Comparison of ENCODE assay signal across 22 cellular contexts in the genomic region with DNA sequence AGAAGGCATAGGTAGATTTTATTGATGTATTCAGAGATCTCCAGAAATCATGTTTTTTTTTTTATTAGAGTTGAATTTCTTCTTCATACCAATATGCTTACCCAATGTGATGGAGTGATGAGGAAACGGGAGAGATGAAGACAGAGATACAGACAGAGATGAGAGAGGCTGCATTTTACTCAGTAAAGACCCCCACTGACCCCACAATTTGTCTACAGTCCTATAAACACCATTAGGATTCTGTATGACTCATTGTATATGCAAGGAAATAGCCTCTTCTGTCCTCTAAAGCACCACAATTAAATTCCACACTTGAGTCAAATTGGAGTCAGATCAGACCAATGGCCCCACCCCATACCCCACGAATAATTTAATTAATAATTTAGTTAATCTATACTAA. TPM values are rescaled to one million over a fixed set of nuclear protein-coding genes. Genes with fewer than 3 reads are reported as not detected.
DNase-seq lines count a peak whose midpoint lies in the region; ATAC-seq and TF ChIP-seq lines count a peak whose summit lies in the region.
"Had no signal": no experiment of that assay in that cellular context is flagged by ENCODE, and none has a peak within 500 bp of the region (broad histone marks: within the 10 kb centered on the region; RNA-seq: fewer than 3 reads in every experiment).

No MANE protein-coding gene starts in this region.

- H2AFZ ChIP-seq in IMR-90 (replicated peaks; ENCODE audit: low read length, poor library complexity): no peak overlapping the region
- H2AFZ ChIP-seq: GM23338, PC-9 had no signal

- H3K9me3 Mint-ChIP-seq in activated naive CD4-positive, alpha-beta T cell treated with anti-CD3 and anti-CD28 coated beads, Interleukin-2, amount 50 U/mL, for 24 hours: no peaks in the 10 kb centered on the region
- H3K9me3 Mint-ChIP-seq in activated naive CD4-positive, alpha-beta T cell treated with anti-CD3 and anti-CD28 coated beads, Interleukin-2, amount 10 ng/mL, durations not matched to agents 7 days and 5 days: no peaks in the 10 kb centered on the region
- no peaks in the 10 kb centered on the region for H3K9me3 Mint-ChIP-seq in effector memory CD8-positive, alpha-beta T cell
- no peaks in the 10 kb centered on the region for H3K9me3 Mint-ChIP-seq in stimulated activated memory B cell treated with anti-CD40 and anti-IgM and Interleukin-4, amounts not matched to agents 10 μg/mL and 1 μg/mL and 100 μg/mL, for 72 hours
- H3K9me3 Mint-ChIP-seq: GM23338 had no signal

- peaks cover 23% of the 10 kb centered on the region for H3K9me1 ChIP-seq in IMR-90 (ENCODE audit: insufficient read depth, low read length)

- H3K4me2 ChIP-seq in IMR-90 (ENCODE audit: low read depth, low read length): no peak overlapping the region; the same call in 1 of the 2 replicates
- H3K4me2 ChIP-seq: BLaER1, GM23338, PC-9 had no signal

- peak overlapping the region; percentile 25 for H3K27ac Mint-ChIP-seq in activated naive CD4-positive, alpha-beta T cell treated with anti-CD3 and anti-CD28 coated beads, Interleukin-2, amount 50 U/mL, for 24 hours
- H3K27ac Mint-ChIP-seq in activated naive CD4-positive, alpha-beta T cell treated with anti-CD3 and anti-CD28 coated beads, Interleukin-2, amount 10 ng/mL, durations not matched to agents 7 days and 5 days: no peak overlapping the region
- peak overlapping the region; percentile 79 to 92 for H3K27ac Mint-ChIP-seq in effector memory CD8-positive, alpha-beta T cell
- peak overlapping the region; percentile 17 for H3K27ac Mint-ChIP-seq in stimulated activated memory B cell treated with anti-CD40 and anti-IgM and Interleukin-4, amounts not matched to agents 10 μg/mL and 1 μg/mL and 100 μg/mL, for 72 hours
- H3K27ac Mint-ChIP-seq: GM23338 had no signal

- H3K4ac ChIP-seq in IMR-90 (ENCODE audit: low read depth, low read length): peak overlapping the region; percentile 95; the same call in 1 of the 2 replicates

- no peak for TF ChIP-seq RAD21 in IMR-90 (IDR thresholded peaks at IDR 0.05; ENCODE audit: low read length)

- peak; percentile 84 for ATAC-seq in IMR-90 (ENCODE audit: low read depth)
- ATAC-seq in effector memory CD8-positive, alpha-beta T cell (replicated peaks): no peak
- ATAC-seq in stimulated activated memory B cell treated with anti-CD40 and anti-IgM and Interleukin-4, amounts not matched to agents 10 μg/mL and 1 μg/mL and 100 μg/mL, for 72 hours: no peak
- ATAC-seq: body of pancreas, GM23338, left lung had no signal

- peaks cover 0 to 17% of the 10 kb centered on the region in 2 experiments; a peak in 2 of 4 replicates for H3K79me1 ChIP-seq in IMR-90 (ENCODE audit: low read depth in 1 of 2, low read length in 2 of 2)

- H3K4me3 Mint-ChIP-seq in activated naive CD4-positive, alpha-beta T cell treated with anti-CD3 and anti-CD28 coated beads, Interleukin-2, amount 50 U/mL, for 24 hours: peak overlapping the region; percentile 45
- no peak overlapping the region for H3K4me3 Mint-ChIP-seq in activated naive CD4-positive, alpha-beta T cell treated with anti-CD3 and anti-CD28 coated beads, Interleukin-2, amount 10 ng/mL, durations not matched to agents 7 days and 5 days
- H3K4me3 Mint-ChIP-seq in effector memory CD8-positive, alpha-beta T cell: peak overlapping the region; percentile 20 to 53
- H3K4me3 Mint-ChIP-seq in stimulated activated memory B cell treated with anti-CD40 and anti-IgM and Interleukin-4, amounts not matched to agents 10 μg/mL and 1 μg/mL and 100 μg/mL, for 72 hours: no peak overlapping the region
- H3K4me3 Mint-ChIP-seq: GM23338 had no signal

- H3K36me3 ChIP-seq in IMR-90 (ENCODE audit: control insufficient read depth, insufficient read depth, low read length): no peaks in the 10 kb centered on the region
- H3K36me3 ChIP-seq: left lung, vagina had no signal

- peak overlapping the region; percentile 92; the same call in 1 of the 2 replicates for H2BK120ac ChIP-seq in IMR-90 (ENCODE audit: low read depth, low read length)

- H3K27ac ChIP-seq in IMR-90 (ENCODE audit: insufficient read depth, low read length): no peak overlapping the region
- H3K27ac ChIP-seq: BLaER1, body of pancreas, left lung, PC-9, testis, vagina had no signal

- peaks cover 96% of the 10 kb centered on the region for H3K4me1 Mint-ChIP-seq in activated naive CD4-positive, alpha-beta T cell treated with anti-CD3 and anti-CD28 coated beads, Interleukin-2, amount 50 U/mL, for 24 hours
- peaks cover 49% of the 10 kb centered on the region for H3K4me1 Mint-ChIP-seq in activated naive CD4-positive, alpha-beta T cell treated with anti-CD3 and anti-CD28 coated beads, Interleukin-2, amount 10 ng/mL, durations not matched to agents 7 days and 5 days
- H3K4me1 Mint-ChIP-seq in effector memory CD8-positive, alpha-beta T cell (ENCODE audit: low read depth in 2 of 2): peaks cover 62 to 94% of the 10 kb centered on the region in 2 donors
- peaks cover 42% of the 10 kb centered on the region for H3K4me1 Mint-ChIP-seq in stimulated activated memory B cell treated with anti-CD40 and anti-IgM and Interleukin-4, amounts not matched to agents 10 μg/mL and 1 μg/mL and 100 μg/mL, for 72 hours
- H3K4me1 Mint-ChIP-seq: GM23338 had no signal

- peak overlapping the region; percentile 97; the same call in 1 of the 2 replicates for H2BK20ac ChIP-seq in IMR-90 (ENCODE audit: low read depth, low read length)

- TF ChIP-seq CTCF in IMR-90 (conservative IDR thresholded peaks at IDR 0.05; ENCODE audit: low read depth, low read length) (no peak), GM10248 (IDR thresholded peaks at IDR 0.05; ENCODE audit: control extremely low read depth, extremely low read depth, low read depth, missing control alignments) (no peak)

- no peak overlapping the region for H4K5ac ChIP-seq in IMR-90 (ENCODE audit: low read depth, low read length)

- DNase-seq in activated naive CD4-positive, alpha-beta T cell treated with anti-CD3 and anti-CD28 coated beads, Interleukin-2, amount 10 ng/mL, durations not matched to agents 7 days and 5 days: no peak
- DNase-seq in IMR-90 (peak; percentile 76), kidney glomerular epithelial cell (lab: John Stamatoyannopoulos, UW) (no peak), GM10248 (ENCODE audit: extremely low spot score) (no peak), DMS79 treated with DMSO at 0.1 percent for 48 hours (lab: John Stamatoyannopoulos, UW) (no peak)
- no peak for DNase-seq in effector memory CD8-positive, alpha-beta T cell
- DNase-seq: body of pancreas; effector CD4-positive, alpha-beta T cell; GDM1; left lung; NCI-H1436 treated with DMSO at 0.1 percent for 48 hours; NCI-H2107; NCI-H446; PC-9; SHP77; testis had no signal

- intact Hi-C loops in IMR-90 (cut with micrococcal nuclease): no loop called here

- peak overlapping the region; percentile 53; the same call in 1 of the 3 replicates for H2BK15ac ChIP-seq in IMR-90 (ENCODE audit: low read depth, low read length)

- no peaks in the 10 kb centered on the region for H3K27me3 ChIP-seq in IMR-90 (ENCODE audit: control insufficient read depth, insufficient read depth, low read length)
- H3K27me3 ChIP-seq: BLaER1, body of pancreas, left lung, testis, vagina had no signal

- peak overlapping the region; percentile 86; the same call in 1 of the 2 replicates for H3K23ac ChIP-seq in IMR-90 (ENCODE audit: low read depth, low read length)

- H3K9ac ChIP-seq in IMR-90 (ENCODE audit: low read depth, low read length): no peak overlapping the region
- H3K9ac ChIP-seq: BLaER1 had no signal

- no CpG with 5 or more reads among the region's 2 CpGs for WGBS in IMR-90 (ENCODE audit: extremely low coverage in 2 of 2, insufficient read length in 1 of 2), 2 experiments

- H3K9me3 ChIP-seq in IMR-90 (ENCODE audit: control insufficient read depth, insufficient read depth, low read length): no peaks in the 10 kb centered on the region
- H3K9me3 ChIP-seq: BLaER1, body of pancreas, left lung, testis, vagina had no signal

- H3K14ac ChIP-seq in IMR-90 (replicated peaks; ENCODE audit: low read depth, low read length): peak overlapping the region; percentile 98; the same call in 1 of the 2 replicates

- H4K20me1 ChIP-seq in IMR-90 (ENCODE audit: insufficient read depth, low read length): no peaks in the 10 kb centered on the region

- H3K18ac ChIP-seq in IMR-90 (ENCODE audit: low read depth, low read length): 0 out of 2 replicates have a peak overlapping the region, but pooled peaks have one; percentile 63

- H2BK5ac ChIP-seq in IMR-90 (ENCODE audit: low read depth, low read length, poor library complexity, severe bottlenecking): peak overlapping the region; percentile 22

- no peak overlapping the region for H3K4me3 ChIP-seq in IMR-90 (ENCODE audit: insufficient read depth, low read depth, low read length)
- H3K4me3 ChIP-seq: BLaER1, body of pancreas, GM23338, K562, left lung, PC-9, testis, vagina had no signal

- no peak overlapping the region for H2AK9ac ChIP-seq in IMR-90 (replicated peaks; ENCODE audit: low read depth, low read length, poor library complexity)

- H2AK5ac ChIP-seq in IMR-90 (ENCODE audit: low read depth, low read length): 0 out of 2 replicates have a peak overlapping the region, but pooled peaks have one; percentile 98

- no peaks in the 10 kb centered on the region for H3K27me3 Mint-ChIP-seq in activated naive CD4-positive, alpha-beta T cell treated with anti-CD3 and anti-CD28 coated beads, Interleukin-2, amount 50 U/mL, for 24 hours
- no peaks in the 10 kb centered on the region for H3K27me3 Mint-ChIP-seq in activated naive CD4-positive, alpha-beta T cell treated with anti-CD3 and anti-CD28 coated beads, Interleukin-2, amount 10 ng/mL, durations not matched to agents 7 days and 5 days
- H3K27me3 Mint-ChIP-seq in effector memory CD8-positive, alpha-beta T cell: no peaks in the 10 kb centered on the region
- no peaks in the 10 kb centered on the region for H3K27me3 Mint-ChIP-seq in stimulated activated memory B cell treated with anti-CD40 and anti-IgM and Interleukin-4, amounts not matched to agents 10 μg/mL and 1 μg/mL and 100 μg/mL, for 72 hours

- no peak overlapping the region for H3K56ac ChIP-seq in IMR-90 (ENCODE audit: extremely low read depth, insufficient read depth, low read length)

- peaks cover 15% of the 10 kb centered on the region for H3K4me1 ChIP-seq in IMR-90 (ENCODE audit: control insufficient read depth, insufficient read depth, low read length)
- H3K4me1 ChIP-seq: body of pancreas, testis, vagina had no signal

- peaks cover 22% of the 10 kb centered on the region for H3K36me3 Mint-ChIP-seq in activated naive CD4-positive, alpha-beta T cell treated with anti-CD3 and anti-CD28 coated beads, Interleukin-2, amount 50 U/mL, for 24 hours
- peaks cover 52% of the 10 kb centered on the region for H3K36me3 Mint-ChIP-seq in activated naive CD4-positive, alpha-beta T cell treated with anti-CD3 and anti-CD28 coated beads, Interleukin-2, amount 10 ng/mL, durations not matched to agents 7 days and 5 days
- H3K36me3 Mint-ChIP-seq in effector memory CD8-positive, alpha-beta T cell (ENCODE audit: insufficient read depth): peaks cover 8% of the 10 kb centered on the region
- peaks cover 36% of the 10 kb centered on the region for H3K36me3 Mint-ChIP-seq in stimulated activated memory B cell treated with anti-CD40 and anti-IgM and Interleukin-4, amounts not matched to agents 10 μg/mL and 1 μg/mL and 100 μg/mL, for 72 hours

- dilution Hi-C loops in IMR-90 (cut with HindIII; ENCODE audit: low sequenced_read_pairs, unreplicated experiment): no loop called here

- H4K91ac ChIP-seq in IMR-90 (ENCODE audit: insufficient read depth, low read depth, low read length): peak overlapping the region; percentile 83; the same call in 1 of the 2 replicates

- in situ Hi-C loops in IMR-90 (cut with MboI; ENCODE audit: low sequenced_read_pairs): no loop called here

- no TSS peak for BruUV-seq in IMR-90 (replicated peaks; lab: Mats Ljungman, UMichigan)

- POLR2A ChIA-PET in IMR-90 (lab: Charles Lee; ENCODE audit: unreplicated experiment) (interaction anchor here (0.6 kb wide), 1 partner anchor 107 kb away, joined by 3 read pairs; no protein-coding TSS in a partner anchor), GM10248 (lab: Yijun Ruan, JAX) (no interaction called here)

- H4K8ac ChIP-seq in IMR-90 (ENCODE audit: low read depth in 2 of 2, low read length in 2 of 2): no peak overlapping the region

- no peak for TF ChIP-seq POLR2A in IMR-90 (IDR thresholded peaks at IDR 0.05; ENCODE audit: low read depth, low read length)

- CTCF ChIA-PET in activated naive CD4-positive, alpha-beta T cell treated with anti-CD3 and anti-CD28 coated beads, Interleukin-2, amount 10 ng/mL, durations not matched to agents 7 days and 5 days (lab: Charles Lee): no interaction called here
- CTCF ChIA-PET in IMR-90 (lab: Yijun Ruan, JAX) (no interaction called here), GM10248 (lab: Yijun Ruan, JAX) (interaction anchor here (1.5 kb wide), 1 partner anchor 48 kb away, joined by 3 read pairs; no protein-coding TSS in a partner anchor)

RNA-seq across cellular contexts. Expression of gene RUNX1, which starts 44.0 kb away (rescaled TPM):
- total RNA-seq in IMR-90 (2012; rRNA removed): 16.7 and 56.5 TPM in 2 replicates
- 34.5 and 45.0 TPM in 2 replicates for polyA plus RNA-seq in IMR-90 (2012; rRNA removed)
- 33.2 and 58.6 TPM in 2 replicates for polyA plus RNA-seq in IMR-90 (2012; cell fraction: cytosol; rRNA removed)
- 85.5 and 137 TPM in 2 replicates for polyA plus RNA-seq in IMR-90 (2012; cell fraction: nucleus; rRNA removed; ENCODE audit: low replicate concordance)

Comparison
In these comparisons a context has a peak if more than half of its experiments do, and no peak if none do; other contexts are left out.
1. H3K4me3 Mint-ChIP-seq: peak in activated naive CD4-positive, alpha-beta T cell treated with anti-CD3 and anti-CD28 coated beads, Interleukin-2, amount 50 U/mL, for 24 hours (single experiment) and effector memory CD8-positive, alpha-beta T cell (2 of 2); none in activated naive CD4-positive, alpha-beta T cell treated with anti-CD3 and anti-CD28 coated beads, Interleukin-2, amount 10 ng/mL, durations not matched to agents 7 days and 5 days (single experiment) and stimulated activated memory B cell treated with anti-CD40 and anti-IgM and Interleukin-4, amounts not matched to agents 10 μg/mL and 1 μg/mL and 100 μg/mL, for 72 hours (single experiment).